In the genomic region with DNA sequence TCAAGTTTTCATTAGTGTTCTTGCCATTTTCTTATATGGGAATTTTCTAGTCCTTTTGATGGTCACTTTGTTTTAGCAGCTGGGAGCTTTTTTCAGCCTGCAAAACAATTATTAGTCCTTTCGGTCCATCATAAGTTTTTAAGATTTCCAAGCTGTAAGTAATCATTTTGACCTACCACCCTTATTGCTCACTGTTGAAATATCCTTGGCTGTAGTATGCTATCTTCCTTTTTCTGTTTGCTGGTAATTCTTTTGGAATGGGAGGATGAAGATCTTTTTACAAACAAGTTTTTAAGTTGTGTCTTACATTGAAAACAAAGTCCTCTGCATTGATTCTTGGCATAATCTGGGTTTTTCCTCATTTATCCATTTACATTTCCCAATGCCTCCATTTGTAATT, we compare ENCODE assay signal across 2 cellular contexts.
TF ChIP-seq lines count a peak whose summit lies in the region.

No MANE protein-coding gene starts in this region.

TF ChIP-seq in GM23338, 12 proteins besides CTCF, POLR2A, EP300 and RAD21 (continued from another document):
- TF ChIP-seq, protein P1, sequence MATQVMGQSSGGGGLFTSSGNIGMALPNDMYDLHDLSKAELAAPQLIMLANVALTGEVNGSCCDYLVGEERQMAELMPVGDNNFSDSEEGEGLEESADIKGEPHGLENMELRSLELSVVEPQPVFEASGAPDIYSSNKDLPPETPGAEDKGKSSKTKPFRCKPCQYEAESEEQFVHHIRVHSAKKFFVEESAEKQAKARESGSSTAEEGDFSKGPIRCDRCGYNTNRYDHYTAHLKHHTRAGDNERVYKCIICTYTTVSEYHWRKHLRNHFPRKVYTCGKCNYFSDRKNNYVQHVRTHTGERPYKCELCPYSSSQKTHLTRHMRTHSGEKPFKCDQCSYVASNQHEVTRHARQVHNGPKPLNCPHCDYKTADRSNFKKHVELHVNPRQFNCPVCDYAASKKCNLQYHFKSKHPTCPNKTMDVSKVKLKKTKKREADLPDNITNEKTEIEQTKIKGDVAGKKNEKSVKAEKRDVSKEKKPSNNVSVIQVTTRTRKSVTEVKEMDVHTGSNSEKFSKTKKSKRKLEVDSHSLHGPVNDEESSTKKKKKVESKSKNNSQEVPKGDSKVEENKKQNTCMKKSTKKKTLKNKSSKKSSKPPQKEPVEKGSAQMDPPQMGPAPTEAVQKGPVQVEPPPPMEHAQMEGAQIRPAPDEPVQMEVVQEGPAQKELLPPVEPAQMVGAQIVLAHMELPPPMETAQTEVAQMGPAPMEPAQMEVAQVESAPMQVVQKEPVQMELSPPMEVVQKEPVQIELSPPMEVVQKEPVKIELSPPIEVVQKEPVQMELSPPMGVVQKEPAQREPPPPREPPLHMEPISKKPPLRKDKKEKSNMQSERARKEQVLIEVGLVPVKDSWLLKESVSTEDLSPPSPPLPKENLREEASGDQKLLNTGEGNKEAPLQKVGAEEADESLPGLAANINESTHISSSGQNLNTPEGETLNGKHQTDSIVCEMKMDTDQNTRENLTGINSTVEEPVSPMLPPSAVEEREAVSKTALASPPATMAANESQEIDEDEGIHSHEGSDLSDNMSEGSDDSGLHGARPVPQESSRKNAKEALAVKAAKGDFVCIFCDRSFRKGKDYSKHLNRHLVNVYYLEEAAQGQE (IDR thresholded peaks at IDR 0.05; ENCODE audit: unreplicated experiment), result no peak
- TF ChIP-seq, protein P2, sequence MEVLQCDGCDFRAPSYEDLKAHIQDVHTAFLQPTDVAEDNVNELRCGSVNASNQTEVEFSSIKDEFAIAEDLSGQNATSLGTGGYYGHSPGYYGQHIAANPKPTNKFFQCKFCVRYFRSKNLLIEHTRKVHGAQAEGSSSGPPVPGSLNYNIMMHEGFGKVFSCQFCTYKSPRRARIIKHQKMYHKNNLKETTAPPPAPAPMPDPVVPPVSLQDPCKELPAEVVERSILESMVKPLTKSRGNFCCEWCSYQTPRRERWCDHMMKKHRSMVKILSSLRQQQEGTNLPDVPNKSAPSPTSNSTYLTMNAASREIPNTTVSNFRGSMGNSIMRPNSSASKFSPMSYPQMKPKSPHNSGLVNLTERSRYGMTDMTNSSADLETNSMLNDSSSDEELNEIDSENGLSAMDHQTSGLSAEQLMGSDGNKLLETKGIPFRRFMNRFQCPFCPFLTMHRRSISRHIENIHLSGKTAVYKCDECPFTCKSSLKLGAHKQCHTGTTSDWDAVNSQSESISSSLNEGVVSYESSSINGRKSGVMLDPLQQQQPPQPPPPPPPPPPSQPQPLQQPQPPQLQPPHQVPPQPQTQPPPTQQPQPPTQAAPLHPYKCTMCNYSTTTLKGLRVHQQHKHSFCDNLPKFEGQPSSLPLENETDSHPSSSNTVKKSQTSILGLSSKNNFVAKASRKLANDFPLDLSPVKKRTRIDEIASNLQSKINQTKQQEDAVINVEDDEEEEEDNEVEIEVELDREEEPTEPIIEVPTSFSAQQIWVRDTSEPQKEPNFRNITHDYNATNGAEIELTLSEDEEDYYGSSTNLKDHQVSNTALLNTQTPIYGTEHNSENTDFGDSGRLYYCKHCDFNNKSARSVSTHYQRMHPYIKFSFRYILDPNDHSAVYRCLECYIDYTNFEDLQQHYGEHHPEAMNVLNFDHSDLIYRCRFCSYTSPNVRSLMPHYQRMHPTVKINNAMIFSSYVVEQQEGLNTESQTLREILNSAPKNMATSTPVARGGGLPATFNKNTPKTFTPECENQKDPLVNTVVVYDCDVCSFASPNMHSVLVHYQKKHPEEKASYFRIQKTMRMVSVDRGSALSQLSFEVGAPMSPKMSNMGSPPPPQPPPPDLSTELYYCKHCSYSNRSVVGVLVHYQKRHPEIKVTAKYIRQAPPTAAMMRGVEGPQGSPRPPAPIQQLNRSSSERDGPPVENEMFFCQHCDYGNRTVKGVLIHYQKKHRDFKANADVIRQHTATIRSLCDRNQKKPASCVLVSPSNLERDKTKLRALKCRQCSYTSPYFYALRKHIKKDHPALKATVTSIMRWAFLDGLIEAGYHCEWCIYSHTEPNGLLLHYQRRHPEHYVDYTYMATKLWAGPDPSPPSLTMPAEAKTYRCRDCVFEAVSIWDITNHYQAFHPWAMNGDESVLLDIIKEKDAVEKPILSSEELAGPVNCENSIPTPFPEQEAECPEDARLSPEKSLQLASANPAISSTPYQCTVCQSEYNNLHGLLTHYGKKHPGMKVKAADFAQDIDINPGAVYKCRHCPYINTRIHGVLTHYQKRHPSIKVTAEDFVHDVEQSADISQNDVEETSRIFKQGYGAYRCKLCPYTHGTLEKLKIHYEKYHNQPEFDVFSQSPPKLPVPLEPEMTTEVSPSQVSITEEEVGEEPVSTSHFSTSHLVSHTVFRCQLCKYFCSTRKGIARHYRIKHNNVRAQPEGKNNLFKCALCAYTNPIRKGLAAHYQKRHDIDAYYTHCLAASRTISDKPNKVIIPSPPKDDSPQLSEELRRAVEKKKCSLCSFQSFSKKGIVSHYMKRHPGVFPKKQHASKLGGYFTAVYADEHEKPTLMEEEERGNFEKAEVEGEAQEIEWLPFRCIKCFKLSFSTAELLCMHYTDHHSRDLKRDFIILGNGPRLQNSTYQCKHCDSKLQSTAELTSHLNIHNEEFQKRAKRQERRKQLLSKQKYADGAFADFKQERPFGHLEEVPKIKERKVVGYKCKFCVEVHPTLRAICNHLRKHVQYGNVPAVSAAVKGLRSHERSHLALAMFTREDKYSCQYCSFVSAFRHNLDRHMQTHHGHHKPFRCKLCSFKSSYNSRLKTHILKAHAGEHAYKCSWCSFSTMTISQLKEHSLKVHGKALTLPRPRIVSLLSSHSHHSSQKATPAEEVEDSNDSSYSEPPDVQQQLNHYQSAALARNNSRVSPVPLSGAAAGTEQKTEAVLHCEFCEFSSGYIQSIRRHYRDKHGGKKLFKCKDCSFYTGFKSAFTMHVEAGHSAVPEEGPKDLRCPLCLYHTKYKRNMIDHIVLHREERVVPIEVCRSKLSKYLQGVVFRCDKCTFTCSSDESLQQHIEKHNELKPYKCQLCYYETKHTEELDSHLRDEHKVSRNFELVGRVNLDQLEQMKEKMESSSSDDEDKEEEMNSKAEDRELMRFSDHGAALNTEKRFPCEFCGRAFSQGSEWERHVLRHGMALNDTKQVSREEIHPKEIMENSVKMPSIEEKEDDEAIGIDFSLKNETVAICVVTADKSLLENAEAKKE (CRISPR knock-in tag; IDR thresholded peaks at IDR 0.05), result no peak
- TF ChIP-seq, protein P3, sequence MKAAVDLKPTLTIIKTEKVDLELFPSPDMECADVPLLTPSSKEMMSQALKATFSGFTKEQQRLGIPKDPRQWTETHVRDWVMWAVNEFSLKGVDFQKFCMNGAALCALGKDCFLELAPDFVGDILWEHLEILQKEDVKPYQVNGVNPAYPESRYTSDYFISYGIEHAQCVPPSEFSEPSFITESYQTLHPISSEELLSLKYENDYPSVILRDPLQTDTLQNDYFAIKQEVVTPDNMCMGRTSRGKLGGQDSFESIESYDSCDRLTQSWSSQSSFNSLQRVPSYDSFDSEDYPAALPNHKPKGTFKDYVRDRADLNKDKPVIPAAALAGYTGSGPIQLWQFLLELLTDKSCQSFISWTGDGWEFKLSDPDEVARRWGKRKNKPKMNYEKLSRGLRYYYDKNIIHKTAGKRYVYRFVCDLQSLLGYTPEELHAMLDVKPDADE (IDR thresholded peaks at IDR 0.05), result no peak

TF ChIP-seq in WTC11, 78 proteins besides CTCF, POLR2A, EP300 and RAD21 (continued from another document):
- TF ChIP-seq, protein P4, sequence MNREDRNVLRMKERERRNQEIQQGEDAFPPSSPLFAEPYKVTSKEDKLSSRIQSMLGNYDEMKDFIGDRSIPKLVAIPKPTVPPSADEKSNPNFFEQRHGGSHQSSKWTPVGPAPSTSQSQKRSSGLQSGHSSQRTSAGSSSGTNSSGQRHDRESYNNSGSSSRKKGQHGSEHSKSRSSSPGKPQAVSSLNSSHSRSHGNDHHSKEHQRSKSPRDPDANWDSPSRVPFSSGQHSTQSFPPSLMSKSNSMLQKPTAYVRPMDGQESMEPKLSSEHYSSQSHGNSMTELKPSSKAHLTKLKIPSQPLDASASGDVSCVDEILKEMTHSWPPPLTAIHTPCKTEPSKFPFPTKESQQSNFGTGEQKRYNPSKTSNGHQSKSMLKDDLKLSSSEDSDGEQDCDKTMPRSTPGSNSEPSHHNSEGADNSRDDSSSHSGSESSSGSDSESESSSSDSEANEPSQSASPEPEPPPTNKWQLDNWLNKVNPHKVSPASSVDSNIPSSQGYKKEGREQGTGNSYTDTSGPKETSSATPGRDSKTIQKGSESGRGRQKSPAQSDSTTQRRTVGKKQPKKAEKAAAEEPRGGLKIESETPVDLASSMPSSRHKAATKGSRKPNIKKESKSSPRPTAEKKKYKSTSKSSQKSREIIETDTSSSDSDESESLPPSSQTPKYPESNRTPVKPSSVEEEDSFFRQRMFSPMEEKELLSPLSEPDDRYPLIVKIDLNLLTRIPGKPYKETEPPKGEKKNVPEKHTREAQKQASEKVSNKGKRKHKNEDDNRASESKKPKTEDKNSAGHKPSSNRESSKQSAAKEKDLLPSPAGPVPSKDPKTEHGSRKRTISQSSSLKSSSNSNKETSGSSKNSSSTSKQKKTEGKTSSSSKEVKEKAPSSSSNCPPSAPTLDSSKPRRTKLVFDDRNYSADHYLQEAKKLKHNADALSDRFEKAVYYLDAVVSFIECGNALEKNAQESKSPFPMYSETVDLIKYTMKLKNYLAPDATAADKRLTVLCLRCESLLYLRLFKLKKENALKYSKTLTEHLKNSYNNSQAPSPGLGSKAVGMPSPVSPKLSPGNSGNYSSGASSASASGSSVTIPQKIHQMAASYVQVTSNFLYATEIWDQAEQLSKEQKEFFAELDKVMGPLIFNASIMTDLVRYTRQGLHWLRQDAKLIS (CRISPR knock-in tag; IDR thresholded peaks at IDR 0.05; ENCODE audit: borderline replicate concordance), result no peak
- TF ChIP-seq, protein P5, sequence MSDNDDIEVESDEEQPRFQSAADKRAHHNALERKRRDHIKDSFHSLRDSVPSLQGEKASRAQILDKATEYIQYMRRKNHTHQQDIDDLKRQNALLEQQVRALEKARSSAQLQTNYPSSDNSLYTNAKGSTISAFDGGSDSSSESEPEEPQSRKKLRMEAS (CRISPR knock-in tag; IDR thresholded peaks at IDR 0.05), result no peak
- TF ChIP-seq, protein P6, sequence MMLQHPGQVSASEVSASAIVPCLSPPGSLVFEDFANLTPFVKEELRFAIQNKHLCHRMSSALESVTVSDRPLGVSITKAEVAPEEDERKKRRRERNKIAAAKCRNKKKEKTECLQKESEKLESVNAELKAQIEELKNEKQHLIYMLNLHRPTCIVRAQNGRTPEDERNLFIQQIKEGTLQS (CRISPR knock-in tag; conservative IDR thresholded peaks at IDR 0.05), result no peak
TF ChIP-seq in WTC11: peak in this region for 0.
